In the genomic region with DNA sequence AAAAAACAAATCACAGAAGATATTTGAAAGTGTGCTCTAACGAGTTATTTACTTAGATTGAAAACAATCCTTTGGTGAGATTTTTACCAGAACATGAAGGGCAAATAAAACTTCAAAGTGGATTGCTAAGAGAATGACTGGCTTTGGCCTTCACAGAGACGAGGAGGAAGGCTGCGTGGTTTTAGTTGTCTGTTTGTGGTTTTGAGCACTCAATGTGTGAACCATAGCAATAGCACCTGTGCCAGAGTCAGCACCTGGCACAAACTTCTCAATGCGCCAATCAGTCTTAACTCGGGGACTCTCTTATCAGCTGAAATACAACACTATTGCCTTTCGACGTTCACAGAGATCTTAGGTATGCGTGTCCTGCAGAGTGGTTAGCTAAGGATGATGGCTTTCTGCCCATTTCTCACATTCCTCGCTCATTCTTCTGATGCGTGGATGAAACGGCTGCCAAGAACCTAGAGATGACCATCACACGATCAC, we compare ENCODE assay signal across 8 cellular contexts.
A peak's percentile ranks its signal among the peaks of the same experiment; 100 is the strongest.
DNase-seq lines count a peak whose midpoint lies in the region; ATAC-seq and TF ChIP-seq lines count a peak whose summit lies in the region.

No MANE protein-coding gene starts in this region.

- H3K4me3 ChIP-seq in uterus = no peak overlapping the region

- peaks cover 5% of the 10 kb centered on the region for H3K36me3 Mint-ChIP-seq in mesothelial cell of epicardium

- peaks cover 22% of the 10 kb centered on the region for H3K4me1 Mint-ChIP-seq in mesothelial cell of epicardium

- TF ChIP-seq CTCF in mesothelial cell of epicardium (IDR thresholded peaks at IDR 0.05; ENCODE audit: unreplicated experiment) (no peak), uterus (IDR thresholded peaks at IDR 0.05) (no peak)

- no peaks in the 10 kb centered on the region for H3K27me3 Mint-ChIP-seq in mesothelial cell of epicardium (ENCODE audit: low read depth)

- DNase-seq in GF-D8 (lab: John Stamatoyannopoulos, UW) (peak; percentile 65), LoVo (ENCODE audit: low spot score) (peak; percentile 41), mesothelial cell of epicardium (ENCODE audit: low spot score in 2 of 2, unreplicated experiment in 2 of 2) (no peak), superior temporal gyrus (ENCODE audit: extremely low spot score) (no peak), OCI-M2 (lab: John Stamatoyannopoulos, UW; ENCODE audit: unreplicated experiment) (no peak), uterus (no peak)
- peak; percentile 86 for DNase-seq in activated effector memory CD4-positive, alpha-beta T cell treated with anti-CD3 and anti-CD28 coated beads, Interleukin-2, amount 50 U/mL, for 16 hours

- no peaks in the 10 kb centered on the region for H3K4me1 ChIP-seq in uterus

- H3K9me3 Mint-ChIP-seq in mesothelial cell of epicardium = no peaks in the 10 kb centered on the region

- H3K4me3 Mint-ChIP-seq in mesothelial cell of epicardium = no peak overlapping the region

- H3K27me3 ChIP-seq in uterus = no peaks in the 10 kb centered on the region

- intact Hi-C loops in uterus (cut with DNase I; ENCODE audit: low total_unique reads) = no loop called here

- H3K36me3 ChIP-seq in uterus = no peaks in the 10 kb centered on the region

- peak overlapping the region in 1 of 2 donors; percentile 45 for H3K27ac ChIP-seq in uterus

- TF ChIP-seq POLR2A in uterus (IDR thresholded peaks at IDR 0.05) = no peak

- H3K27ac Mint-ChIP-seq in mesothelial cell of epicardium = peak overlapping the region; percentile 48

- ATAC-seq in GM21529 (IDR thresholded peaks at IDR 0.05; ENCODE audit: unreplicated experiment) = peak; percentile 50

- H3K9me3 ChIP-seq in uterus = no peaks in the 10 kb centered on the region

Comparison
In these comparisons a context has a peak if more than half of its experiments do, and no peak if none do; other contexts are left out.
1. DNase-seq: peak in GF-D8 (single experiment), LoVo (single experiment) and activated effector memory CD4-positive, alpha-beta T cell treated with anti-CD3 and anti-CD28 coated beads, Interleukin-2, amount 50 U/mL, for 16 hours (single experiment); none in mesothelial cell of epicardium (0 of 2), superior temporal gyrus (single experiment), OCI-M2 (single experiment) and uterus (0 of 2).